1 cellular context compared by ENCODE assay signal in the genomic region with DNA sequence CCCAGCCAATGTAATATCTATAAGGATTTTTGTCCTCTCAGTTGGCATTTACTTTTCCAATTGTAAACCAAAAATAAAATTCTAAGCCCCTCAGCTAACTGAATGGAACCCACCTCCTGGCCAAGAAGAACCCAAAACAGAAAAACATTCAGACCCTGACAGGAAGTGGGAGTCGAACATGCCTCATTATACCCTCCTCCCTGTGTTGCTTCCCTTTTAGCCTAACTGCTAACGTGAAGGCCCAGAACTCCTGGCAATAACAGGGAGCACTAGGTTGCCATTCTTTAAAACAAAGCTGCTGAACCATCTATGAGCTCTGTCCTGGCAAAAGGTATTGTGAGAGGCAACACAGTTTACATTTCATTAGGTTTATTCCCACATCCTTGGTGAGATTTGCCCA.
TF ChIP-seq lines count a peak whose summit lies in the region.

No MANE protein-coding gene starts in this region.

TF ChIP-seq in GM23338, 12 proteins besides CTCF, POLR2A, EP300 and RAD21 (continued from another document):
- TF ChIP-seq, protein P1, sequence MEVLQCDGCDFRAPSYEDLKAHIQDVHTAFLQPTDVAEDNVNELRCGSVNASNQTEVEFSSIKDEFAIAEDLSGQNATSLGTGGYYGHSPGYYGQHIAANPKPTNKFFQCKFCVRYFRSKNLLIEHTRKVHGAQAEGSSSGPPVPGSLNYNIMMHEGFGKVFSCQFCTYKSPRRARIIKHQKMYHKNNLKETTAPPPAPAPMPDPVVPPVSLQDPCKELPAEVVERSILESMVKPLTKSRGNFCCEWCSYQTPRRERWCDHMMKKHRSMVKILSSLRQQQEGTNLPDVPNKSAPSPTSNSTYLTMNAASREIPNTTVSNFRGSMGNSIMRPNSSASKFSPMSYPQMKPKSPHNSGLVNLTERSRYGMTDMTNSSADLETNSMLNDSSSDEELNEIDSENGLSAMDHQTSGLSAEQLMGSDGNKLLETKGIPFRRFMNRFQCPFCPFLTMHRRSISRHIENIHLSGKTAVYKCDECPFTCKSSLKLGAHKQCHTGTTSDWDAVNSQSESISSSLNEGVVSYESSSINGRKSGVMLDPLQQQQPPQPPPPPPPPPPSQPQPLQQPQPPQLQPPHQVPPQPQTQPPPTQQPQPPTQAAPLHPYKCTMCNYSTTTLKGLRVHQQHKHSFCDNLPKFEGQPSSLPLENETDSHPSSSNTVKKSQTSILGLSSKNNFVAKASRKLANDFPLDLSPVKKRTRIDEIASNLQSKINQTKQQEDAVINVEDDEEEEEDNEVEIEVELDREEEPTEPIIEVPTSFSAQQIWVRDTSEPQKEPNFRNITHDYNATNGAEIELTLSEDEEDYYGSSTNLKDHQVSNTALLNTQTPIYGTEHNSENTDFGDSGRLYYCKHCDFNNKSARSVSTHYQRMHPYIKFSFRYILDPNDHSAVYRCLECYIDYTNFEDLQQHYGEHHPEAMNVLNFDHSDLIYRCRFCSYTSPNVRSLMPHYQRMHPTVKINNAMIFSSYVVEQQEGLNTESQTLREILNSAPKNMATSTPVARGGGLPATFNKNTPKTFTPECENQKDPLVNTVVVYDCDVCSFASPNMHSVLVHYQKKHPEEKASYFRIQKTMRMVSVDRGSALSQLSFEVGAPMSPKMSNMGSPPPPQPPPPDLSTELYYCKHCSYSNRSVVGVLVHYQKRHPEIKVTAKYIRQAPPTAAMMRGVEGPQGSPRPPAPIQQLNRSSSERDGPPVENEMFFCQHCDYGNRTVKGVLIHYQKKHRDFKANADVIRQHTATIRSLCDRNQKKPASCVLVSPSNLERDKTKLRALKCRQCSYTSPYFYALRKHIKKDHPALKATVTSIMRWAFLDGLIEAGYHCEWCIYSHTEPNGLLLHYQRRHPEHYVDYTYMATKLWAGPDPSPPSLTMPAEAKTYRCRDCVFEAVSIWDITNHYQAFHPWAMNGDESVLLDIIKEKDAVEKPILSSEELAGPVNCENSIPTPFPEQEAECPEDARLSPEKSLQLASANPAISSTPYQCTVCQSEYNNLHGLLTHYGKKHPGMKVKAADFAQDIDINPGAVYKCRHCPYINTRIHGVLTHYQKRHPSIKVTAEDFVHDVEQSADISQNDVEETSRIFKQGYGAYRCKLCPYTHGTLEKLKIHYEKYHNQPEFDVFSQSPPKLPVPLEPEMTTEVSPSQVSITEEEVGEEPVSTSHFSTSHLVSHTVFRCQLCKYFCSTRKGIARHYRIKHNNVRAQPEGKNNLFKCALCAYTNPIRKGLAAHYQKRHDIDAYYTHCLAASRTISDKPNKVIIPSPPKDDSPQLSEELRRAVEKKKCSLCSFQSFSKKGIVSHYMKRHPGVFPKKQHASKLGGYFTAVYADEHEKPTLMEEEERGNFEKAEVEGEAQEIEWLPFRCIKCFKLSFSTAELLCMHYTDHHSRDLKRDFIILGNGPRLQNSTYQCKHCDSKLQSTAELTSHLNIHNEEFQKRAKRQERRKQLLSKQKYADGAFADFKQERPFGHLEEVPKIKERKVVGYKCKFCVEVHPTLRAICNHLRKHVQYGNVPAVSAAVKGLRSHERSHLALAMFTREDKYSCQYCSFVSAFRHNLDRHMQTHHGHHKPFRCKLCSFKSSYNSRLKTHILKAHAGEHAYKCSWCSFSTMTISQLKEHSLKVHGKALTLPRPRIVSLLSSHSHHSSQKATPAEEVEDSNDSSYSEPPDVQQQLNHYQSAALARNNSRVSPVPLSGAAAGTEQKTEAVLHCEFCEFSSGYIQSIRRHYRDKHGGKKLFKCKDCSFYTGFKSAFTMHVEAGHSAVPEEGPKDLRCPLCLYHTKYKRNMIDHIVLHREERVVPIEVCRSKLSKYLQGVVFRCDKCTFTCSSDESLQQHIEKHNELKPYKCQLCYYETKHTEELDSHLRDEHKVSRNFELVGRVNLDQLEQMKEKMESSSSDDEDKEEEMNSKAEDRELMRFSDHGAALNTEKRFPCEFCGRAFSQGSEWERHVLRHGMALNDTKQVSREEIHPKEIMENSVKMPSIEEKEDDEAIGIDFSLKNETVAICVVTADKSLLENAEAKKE (CRISPR knock-in tag; IDR thresholded peaks at IDR 0.05): no peak
